1 cellular context compared by ENCODE assay signal in the genomic region with DNA sequence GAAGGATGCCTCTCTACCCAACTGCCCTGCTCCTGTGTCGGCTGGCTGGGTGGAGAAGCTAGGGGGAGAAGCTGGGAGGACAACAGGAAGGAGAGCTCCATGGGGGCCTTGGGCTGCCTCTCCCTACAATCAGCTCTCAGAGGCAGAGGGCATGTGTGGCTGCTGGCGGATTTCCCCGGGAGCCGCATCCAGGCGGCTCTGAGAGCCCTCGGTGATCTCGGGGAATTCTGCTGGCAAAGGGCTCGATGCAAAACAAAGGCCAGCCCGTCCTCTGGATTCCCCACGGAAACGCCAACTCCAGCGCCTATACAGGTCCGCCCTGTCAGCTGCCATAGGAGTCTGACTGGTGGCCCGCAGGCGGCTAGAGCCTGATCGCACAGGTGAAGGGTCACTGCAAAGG.
TF ChIP-seq lines count a peak whose summit lies in the region.

No MANE protein-coding gene starts in this region.

TF ChIP-seq in HCT116, 20 proteins besides CTCF, POLR2A, EP300 and RAD21 (continued from another document):
- TF ChIP-seq, protein P1, sequence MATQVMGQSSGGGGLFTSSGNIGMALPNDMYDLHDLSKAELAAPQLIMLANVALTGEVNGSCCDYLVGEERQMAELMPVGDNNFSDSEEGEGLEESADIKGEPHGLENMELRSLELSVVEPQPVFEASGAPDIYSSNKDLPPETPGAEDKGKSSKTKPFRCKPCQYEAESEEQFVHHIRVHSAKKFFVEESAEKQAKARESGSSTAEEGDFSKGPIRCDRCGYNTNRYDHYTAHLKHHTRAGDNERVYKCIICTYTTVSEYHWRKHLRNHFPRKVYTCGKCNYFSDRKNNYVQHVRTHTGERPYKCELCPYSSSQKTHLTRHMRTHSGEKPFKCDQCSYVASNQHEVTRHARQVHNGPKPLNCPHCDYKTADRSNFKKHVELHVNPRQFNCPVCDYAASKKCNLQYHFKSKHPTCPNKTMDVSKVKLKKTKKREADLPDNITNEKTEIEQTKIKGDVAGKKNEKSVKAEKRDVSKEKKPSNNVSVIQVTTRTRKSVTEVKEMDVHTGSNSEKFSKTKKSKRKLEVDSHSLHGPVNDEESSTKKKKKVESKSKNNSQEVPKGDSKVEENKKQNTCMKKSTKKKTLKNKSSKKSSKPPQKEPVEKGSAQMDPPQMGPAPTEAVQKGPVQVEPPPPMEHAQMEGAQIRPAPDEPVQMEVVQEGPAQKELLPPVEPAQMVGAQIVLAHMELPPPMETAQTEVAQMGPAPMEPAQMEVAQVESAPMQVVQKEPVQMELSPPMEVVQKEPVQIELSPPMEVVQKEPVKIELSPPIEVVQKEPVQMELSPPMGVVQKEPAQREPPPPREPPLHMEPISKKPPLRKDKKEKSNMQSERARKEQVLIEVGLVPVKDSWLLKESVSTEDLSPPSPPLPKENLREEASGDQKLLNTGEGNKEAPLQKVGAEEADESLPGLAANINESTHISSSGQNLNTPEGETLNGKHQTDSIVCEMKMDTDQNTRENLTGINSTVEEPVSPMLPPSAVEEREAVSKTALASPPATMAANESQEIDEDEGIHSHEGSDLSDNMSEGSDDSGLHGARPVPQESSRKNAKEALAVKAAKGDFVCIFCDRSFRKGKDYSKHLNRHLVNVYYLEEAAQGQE (IDR thresholded peaks at IDR 0.05; ENCODE audit: low read depth) = no peak
- no peak for TF ChIP-seq ELF1 (IDR thresholded peaks at IDR 0.05; ENCODE audit: borderline replicate concordance, low read depth)
- TF ChIP-seq, protein P2, sequence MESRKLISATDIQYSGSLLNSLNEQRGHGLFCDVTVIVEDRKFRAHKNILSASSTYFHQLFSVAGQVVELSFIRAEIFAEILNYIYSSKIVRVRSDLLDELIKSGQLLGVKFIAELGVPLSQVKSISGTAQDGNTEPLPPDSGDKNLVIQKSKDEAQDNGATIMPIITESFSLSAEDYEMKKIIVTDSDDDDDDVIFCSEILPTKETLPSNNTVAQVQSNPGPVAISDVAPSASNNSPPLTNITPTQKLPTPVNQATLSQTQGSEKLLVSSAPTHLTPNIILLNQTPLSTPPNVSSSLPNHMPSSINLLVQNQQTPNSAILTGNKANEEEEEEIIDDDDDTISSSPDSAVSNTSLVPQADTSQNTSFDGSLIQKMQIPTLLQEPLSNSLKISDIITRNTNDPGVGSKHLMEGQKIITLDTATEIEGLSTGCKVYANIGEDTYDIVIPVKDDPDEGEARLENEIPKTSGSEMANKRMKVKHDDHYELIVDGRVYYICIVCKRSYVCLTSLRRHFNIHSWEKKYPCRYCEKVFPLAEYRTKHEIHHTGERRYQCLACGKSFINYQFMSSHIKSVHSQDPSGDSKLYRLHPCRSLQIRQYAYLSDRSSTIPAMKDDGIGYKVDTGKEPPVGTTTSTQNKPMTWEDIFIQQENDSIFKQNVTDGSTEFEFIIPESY (IDR thresholded peaks at IDR 0.05; ENCODE audit: extremely low read depth, insufficient replicate concordance, low read length) = no peak
- TF ChIP-seq YY1 (IDR thresholded peaks at IDR 0.05; ENCODE audit: extremely low read depth, insufficient replicate concordance, low read depth, low read length) = no peak
- no peak for TF ChIP-seq CBX3 (IDR thresholded peaks at IDR 0.05; ENCODE audit: low read depth)
